Comparison of ENCODE assay signal across 8 cellular contexts in genomic region chr7:50660040-50660829, GRCh38.
DNase-seq lines count a peak whose midpoint lies in the region; ATAC-seq and TF ChIP-seq lines count a peak whose summit lies in the region.

No MANE protein-coding gene starts in this region.

- no peaks in the 10 kb centered on the region for H3K27me3 ChIP-seq in IMR-90 (ENCODE audit: control insufficient read depth, insufficient read depth, low read length)
- no peaks in the 10 kb centered on the region for H3K27me3 ChIP-seq in lower lobe of right lung (ENCODE audit: low read depth)
- no peaks in the 10 kb centered on the region for H3K27me3 ChIP-seq in trophoblast cell (ENCODE audit: insufficient read depth, low read length)

- intact Hi-C loops in IMR-90 (cut with micrococcal nuclease) (no loop called here), lower lobe of right lung (cut with DNase I) (no loop called here)

- H3K9me3 ChIP-seq in IMR-90 (ENCODE audit: control insufficient read depth, insufficient read depth, low read length) (no peaks in the 10 kb centered on the region), lower lobe of right lung (no peaks in the 10 kb centered on the region), trophoblast cell (ENCODE audit: insufficient read depth, low read depth, low read length) (no peaks in the 10 kb centered on the region)

- no peak overlapping the region for H2BK5ac ChIP-seq in IMR-90 (ENCODE audit: low read depth, low read length, poor library complexity, severe bottlenecking)
- H2BK5ac ChIP-seq in trophoblast cell (ENCODE audit: low read depth, low read length, poor library complexity), result no peak overlapping the region

- H2AK5ac ChIP-seq in IMR-90 (ENCODE audit: low read depth, low read length), result no peak overlapping the region
- H2AK5ac ChIP-seq in trophoblast cell (ENCODE audit: low read length), result no peak overlapping the region

- no peak overlapping the region for H3K23ac ChIP-seq in IMR-90 (ENCODE audit: low read depth, low read length)
- H3K23ac ChIP-seq in trophoblast cell (ENCODE audit: low read length), result no peak overlapping the region

- dilution Hi-C loops in IMR-90 (cut with HindIII; ENCODE audit: low sequenced_read_pairs, unreplicated experiment), result no loop called here

- H3K9ac ChIP-seq in IMR-90 (ENCODE audit: low read depth, low read length) (no peak overlapping the region), trophoblast cell (ENCODE audit: low read length) (no peak overlapping the region)

- TF ChIP-seq POLR2A in IMR-90 (IDR thresholded peaks at IDR 0.05; ENCODE audit: low read depth, low read length), result no peak

- ATAC-seq in IMR-90 (ENCODE audit: low read depth) (no peak), lower lobe of right lung (peak; percentile 18 to 31), HG02623 (IDR thresholded peaks at IDR 0.05; ENCODE audit: unreplicated experiment) (no peak)
- peak; percentile 44 for ATAC-seq in stimulated activated naive CD8-positive, alpha-beta T cell treated with anti-CD3 and anti-CD28 coated beads, Interleukin-15, Interleukin-2, amounts not matched to agents 100 U/mL and 50 U/mL, for 24 hours

- 90% methylated on average over 14 of the region's 30 CpGs; no CpG with 5 or more reads in 1 of the 2 experiments for WGBS in IMR-90 (ENCODE audit: extremely low coverage in 2 of 2, insufficient read length in 1 of 2), 2 experiments
- no CpG with 5 or more reads among the region's 30 CpGs for WGBS in trophoblast cell (ENCODE audit: extremely low coverage, insufficient coverage, insufficient read length)

- H2BK12ac ChIP-seq in trophoblast cell (ENCODE audit: low read length), result no peak overlapping the region

- H2BK20ac ChIP-seq in IMR-90 (ENCODE audit: low read depth, low read length), result no peak overlapping the region

- H3K14ac ChIP-seq in IMR-90 (replicated peaks; ENCODE audit: low read depth, low read length), result no peak overlapping the region
- no peak overlapping the region for H3K14ac ChIP-seq in trophoblast cell (ENCODE audit: low read length)

- POLR2A ChIA-PET in IMR-90 (lab: Charles Lee; ENCODE audit: unreplicated experiment), result no interaction called here

- no peak overlapping the region for H2BK15ac ChIP-seq in IMR-90 (ENCODE audit: low read depth, low read length)

- no peaks in the 10 kb centered on the region for H3K79me2 ChIP-seq in trophoblast cell (ENCODE audit: control insufficient read depth, insufficient read depth, low read length, poor library complexity)

- H3K18ac ChIP-seq in IMR-90 (ENCODE audit: low read depth, low read length), result no peak overlapping the region
- H3K18ac ChIP-seq in trophoblast cell (ENCODE audit: low read length), result no peak overlapping the region

- H3K36me3 ChIP-seq in IMR-90 (ENCODE audit: control insufficient read depth, insufficient read depth, low read length) (peaks cover 21% of the 10 kb centered on the region), lower lobe of right lung (peaks cover 12% of the 10 kb centered on the region), trophoblast cell (ENCODE audit: control insufficient read depth in 1 of 2, insufficient read depth in 2 of 2, low read length in 2 of 2) (peaks cover 11 to 15% of the 10 kb centered on the region in 2 experiments)

- no peak overlapping the region for H4K91ac ChIP-seq in IMR-90 (ENCODE audit: insufficient read depth, low read depth, low read length)
- no peak overlapping the region for H4K91ac ChIP-seq in trophoblast cell (ENCODE audit: low read depth, low read length)

- H3K4me3 ChIP-seq in IMR-90 (ENCODE audit: insufficient read depth, low read depth, low read length) (no peak overlapping the region), lower lobe of right lung (peak overlapping the region; percentile 10), trophoblast cell (ENCODE audit: low read depth, low read length) (no peak overlapping the region)

- TF ChIP-seq RAD21 in IMR-90 (IDR thresholded peaks at IDR 0.05; ENCODE audit: low read length), result no peak

- peak overlapping the region; percentile 50 for H2AK9ac ChIP-seq in IMR-90 (replicated peaks; ENCODE audit: low read depth, low read length, poor library complexity)

- H2BK120ac ChIP-seq in IMR-90 (ENCODE audit: low read depth, low read length) (no peak overlapping the region), trophoblast cell (ENCODE audit: insufficient read depth, low read length, poor library complexity) (no peak overlapping the region)

- no peak overlapping the region for H4K12ac ChIP-seq in trophoblast cell (ENCODE audit: low read depth, low read length)

- CTCF ChIA-PET in IMR-90 (lab: Yijun Ruan, JAX), result no interaction called here

- H3K4me1 ChIP-seq in IMR-90 (ENCODE audit: control insufficient read depth, insufficient read depth, low read length) (peaks cover 6% of the 10 kb centered on the region), lower lobe of right lung (peaks cover 82% of the 10 kb centered on the region), trophoblast cell (ENCODE audit: control insufficient read depth in 1 of 2, insufficient read depth in 2 of 2, low read length in 2 of 2) (peaks cover 5 to 6% of the 10 kb centered on the region in 2 experiments)

- H4K20me1 ChIP-seq in IMR-90 (ENCODE audit: insufficient read depth, low read length), result peaks cover 36% of the 10 kb centered on the region

- no peak overlapping the region for H4K5ac ChIP-seq in IMR-90 (ENCODE audit: low read depth, low read length)

- no peak overlapping the region for H3K56ac ChIP-seq in IMR-90 (ENCODE audit: extremely low read depth, insufficient read depth, low read length)

- peaks cover 17% of the 10 kb centered on the region; the same call in 1 of the 2 replicates for H3K9me1 ChIP-seq in IMR-90 (ENCODE audit: insufficient read depth, low read length)

- DNase-seq in IMR-90, result no peak
- DNase-seq in activated T-cell treated with anti-CD3 and anti-CD28 coated beads for 4 hours, result peak; percentile 21
- peak; percentile 80 for DNase-seq in lower lobe of right lung
- peak; percentile 37 for DNase-seq in stimulated activated naive CD8-positive, alpha-beta T cell treated with anti-CD3 and anti-CD28 coated beads, Interleukin-15, Interleukin-2, amounts not matched to agents 100 U/mL and 50 U/mL, for 24 hours
- no peak for DNase-seq in trophoblast cell
- DNase-seq in NCI-H510A (lab: John Stamatoyannopoulos, UW), result no peak
- no peak for DNase-seq in ecto neural progenitor cell (ENCODE audit: low spot score)

- H3K4ac ChIP-seq in IMR-90 (ENCODE audit: low read depth, low read length), result no peak overlapping the region
- H3K4ac ChIP-seq in trophoblast cell (ENCODE audit: low read depth, low read length), result no peak overlapping the region

- no peak overlapping the region for H2AFZ ChIP-seq in IMR-90 (replicated peaks; ENCODE audit: low read length, poor library complexity)
- no peak overlapping the region for H2AFZ ChIP-seq in trophoblast cell (ENCODE audit: insufficient read depth, low read length, poor library complexity)

- H3K27ac ChIP-seq in IMR-90 (ENCODE audit: insufficient read depth, low read length), result no peak overlapping the region
- H3K27ac ChIP-seq in lower lobe of right lung, result peak overlapping the region; percentile 59
- H3K27ac ChIP-seq in trophoblast cell (ENCODE audit: low read depth, low read length), result no peak overlapping the region

- BruUV-seq in IMR-90 (replicated peaks; lab: Mats Ljungman, UMichigan), result no TSS peak

- H4K8ac ChIP-seq in IMR-90 (ENCODE audit: low read depth in 2 of 2, low read length in 2 of 2), result no peak overlapping the region
- no peak overlapping the region for H4K8ac ChIP-seq in trophoblast cell (ENCODE audit: low read depth, low read length)

- in situ Hi-C loops in IMR-90 (cut with MboI; ENCODE audit: low sequenced_read_pairs), result no loop called here

- H3K79me1 ChIP-seq in IMR-90 (ENCODE audit: low read depth in 1 of 2, low read length in 2 of 2) (peaks cover 4 to 17% of the 10 kb centered on the region in 2 experiments; a peak in 2 of 4 replicates), trophoblast cell (ENCODE audit: low read length) (no peaks in the 10 kb centered on the region)

- TF ChIP-seq CTCF in IMR-90 (conservative IDR thresholded peaks at IDR 0.05; ENCODE audit: low read depth, low read length) (no peak), lower lobe of right lung (IDR thresholded peaks at IDR 0.05) (no peak)

- no peak overlapping the region for H3K4me2 ChIP-seq in IMR-90 (ENCODE audit: low read depth, low read length)
- no peak overlapping the region for H3K4me2 ChIP-seq in trophoblast cell (ENCODE audit: low read length)

TF ChIP-seq in IMR-90, 13 proteins besides CTCF, POLR2A, EP300 and RAD21:
- TF ChIP-seq CEBPB (IDR thresholded peaks at IDR 0.05; ENCODE audit: low read depth, low read length) (no peak), RCOR1 (IDR thresholded peaks at IDR 0.05; ENCODE audit: insufficient replicate concordance, low read length) (no peak), ELK1 (IDR thresholded peaks at IDR 0.05; ENCODE audit: borderline replicate concordance, low read depth, low read length) (no peak), BHLHE40 (IDR thresholded peaks at IDR 0.05; ENCODE audit: low read depth, low read length) (no peak), MAFK (IDR thresholded peaks at IDR 0.05; ENCODE audit: low read depth, low read length) (no peak), NFE2L2 (IDR thresholded peaks at IDR 0.05; ENCODE audit: low read depth, low read length) (no peak), USF2 (IDR thresholded peaks at IDR 0.05; ENCODE audit: low read depth, low read length) (no peak), RFX5 (IDR thresholded peaks at IDR 0.05; ENCODE audit: low read depth, low read length) (no peak), FOS (IDR thresholded peaks at IDR 0.05; ENCODE audit: low read depth, low read length) (no peak), MAZ (IDR thresholded peaks at IDR 0.05; ENCODE audit: borderline replicate concordance, low read depth, low read length) (no peak), SMC3 (IDR thresholded peaks at IDR 0.05; ENCODE audit: low read depth, low read length) (no peak)

Comparison
In these comparisons a context has a peak if more than half of its experiments do, and no peak if none do; other contexts are left out.
1. ATAC-seq: peak in lower lobe of right lung (2 of 2) and stimulated activated naive CD8-positive, alpha-beta T cell treated with anti-CD3 and anti-CD28 coated beads, Interleukin-15, Interleukin-2, amounts not matched to agents 100 U/mL and 50 U/mL, for 24 hours (single experiment); none in IMR-90 (single experiment) and HG02623 (single experiment).
2. DNase-seq: peak in activated T-cell treated with anti-CD3 and anti-CD28 coated beads for 4 hours (single experiment), lower lobe of right lung (single experiment) and stimulated activated naive CD8-positive, alpha-beta T cell treated with anti-CD3 and anti-CD28 coated beads, Interleukin-15, Interleukin-2, amounts not matched to agents 100 U/mL and 50 U/mL, for 24 hours (single experiment); none in IMR-90 (single experiment), trophoblast cell (0 of 2), NCI-H510A (single experiment) and ecto neural progenitor cell (single experiment).